In genomic region chr1:220527279-220528048, GRCh38 we compare ENCODE assay signal across 7 cellular contexts. TPM values are rescaled to one million over a fixed set of nuclear protein-coding genes. Genes with fewer than 3 reads are reported as not detected.
DNase-seq lines count a peak whose midpoint lies in the region; ATAC-seq, FAIRE-seq and TF ChIP-seq lines count a peak whose summit lies in the region.

No MANE protein-coding gene starts in this region.

- H3K27me3 Mint-ChIP-seq in activated CD4-positive, alpha-beta memory T cell treated with anti-CD3 and anti-CD28 coated beads, Interleukin-2, amount 10 ng/mL, durations not matched to agents 7 days and 5 days = peaks cover 66% of the 10 kb centered on the region
- peaks cover 60% of the 10 kb centered on the region for H3K27me3 Mint-ChIP-seq in neural crest cell (ENCODE audit: low read depth)

- TF ChIP-seq CTCF in GM12865 (IDR thresholded peaks at IDR 0.05; ENCODE audit: insufficient read depth, low read depth, low read length, missing control alignments) = no peak
- TF ChIP-seq CTCF in neural crest cell (conservative IDR thresholded peaks at IDR 0.05) = no peak

- peaks cover 11% of the 10 kb centered on the region for H3K4me1 Mint-ChIP-seq in activated CD4-positive, alpha-beta memory T cell treated with anti-CD3 and anti-CD28 coated beads, Interleukin-2, amount 10 ng/mL, durations not matched to agents 7 days and 5 days
- peaks cover 30% of the 10 kb centered on the region for H3K4me1 Mint-ChIP-seq in neural crest cell

- peak overlapping the region; percentile 53 for H3K4me3 ChIP-seq in GM12865 (ENCODE audit: low read depth, low read length)

- H3K4me3 Mint-ChIP-seq in activated CD4-positive, alpha-beta memory T cell treated with anti-CD3 and anti-CD28 coated beads, Interleukin-2, amount 10 ng/mL, durations not matched to agents 7 days and 5 days = peak overlapping the region; percentile 67
- peak overlapping the region; percentile 94 for H3K4me3 Mint-ChIP-seq in neural crest cell

- ATAC-seq in HG03354 (IDR thresholded peaks at IDR 0.05; ENCODE audit: poor library complexity, severe bottlenecking, unreplicated experiment) = peak; percentile 4

- POLR2A ChIA-PET in activated CD4-positive, alpha-beta memory T cell treated with anti-CD3 and anti-CD28 coated beads, Interleukin-2, amount 10 ng/mL, durations not matched to agents 7 days and 5 days (lab: Charles Lee) = no interaction called here

- no peak overlapping the region for H3K27ac Mint-ChIP-seq in activated CD4-positive, alpha-beta memory T cell treated with anti-CD3 and anti-CD28 coated beads, Interleukin-2, amount 10 ng/mL, durations not matched to agents 7 days and 5 days
- H3K27ac Mint-ChIP-seq in neural crest cell (ENCODE audit: unreplicated experiment) = peak overlapping the region; percentile 91

- no peaks in the 10 kb centered on the region for H3K9me3 Mint-ChIP-seq in activated CD4-positive, alpha-beta memory T cell treated with anti-CD3 and anti-CD28 coated beads, Interleukin-2, amount 10 ng/mL, durations not matched to agents 7 days and 5 days
- H3K9me3 Mint-ChIP-seq in neural crest cell = no peaks in the 10 kb centered on the region

- peak; percentile 64 for DNase-seq in GM12865 (ENCODE audit: low read depth)
- DNase-seq in activated CD4-positive, alpha-beta memory T cell treated with anti-CD3 and anti-CD28 coated beads, Interleukin-2, amount 10 ng/mL, durations not matched to agents 7 days and 5 days = no peak
- DNase-seq in frontal cortex (ENCODE audit: low spot score in 2 of 2) = peak; percentile 41 to 45
- no peak for DNase-seq in neural crest cell (ENCODE audit: low read depth, low spot score)
- DNase-seq in NCI-H1048 (lab: John Stamatoyannopoulos, UW) = no peak
- no peak for DNase-seq in UCSD-AML1 (lab: John Stamatoyannopoulos, UW; ENCODE audit: unreplicated experiment)

- no peak for FAIRE-seq in frontal cortex (lab: Jason Lieb, UNC)

- CTCF ChIA-PET in activated CD4-positive, alpha-beta memory T cell treated with anti-CD3 and anti-CD28 coated beads, Interleukin-2, amount 10 ng/mL, durations not matched to agents 7 days and 5 days (lab: Charles Lee) = interaction anchor here (1.1 kb wide), 1 partner anchor 205 kb away, joined by 4 read pairs; no protein-coding TSS in a partner anchor

- H3K36me3 Mint-ChIP-seq in activated CD4-positive, alpha-beta memory T cell treated with anti-CD3 and anti-CD28 coated beads, Interleukin-2, amount 10 ng/mL, durations not matched to agents 7 days and 5 days (ENCODE audit: low read depth) = no peaks in the 10 kb centered on the region
- no peaks in the 10 kb centered on the region for H3K36me3 Mint-ChIP-seq in neural crest cell (ENCODE audit: low read depth)

RNA-seq across cellular contexts. Expression of gene MARK1, which starts 0.5 kb away (rescaled TPM):
- not detected for total RNA-seq in activated CD4-positive, alpha-beta memory T cell treated with anti-CD3 and anti-CD28 coated beads, Interleukin-2, amount 10 ng/mL, durations not matched to agents 7 days and 5 days
- total RNA-seq in frontal cortex (62.4 TPM), neural crest cell (14.2 and 14.6 TPM in 2 replicates)

Comparison
In these comparisons a context has a peak if more than half of its experiments do, and no peak if none do; other contexts are left out.
1. DNase-seq: peak in GM12865 (single experiment) and frontal cortex (2 of 2); none in activated CD4-positive, alpha-beta memory T cell treated with anti-CD3 and anti-CD28 coated beads, Interleukin-2, amount 10 ng/mL, durations not matched to agents 7 days and 5 days (single experiment), neural crest cell (single experiment), NCI-H1048 (single experiment) and UCSD-AML1 (single experiment).
2. RNA of gene MARK1, which starts 0.5 kb away (total RNA-seq): 62.4 TPM in frontal cortex (single experiment) and 14.2 to 14.6 TPM in neural crest cell; not detected in activated CD4-positive, alpha-beta memory T cell treated with anti-CD3 and anti-CD28 coated beads, Interleukin-2, amount 10 ng/mL, durations not matched to agents 7 days and 5 days; every median in the first group is over 10 times any median in the second.